ENCODE assay signal across 19 cellular contexts in the genomic region with DNA sequence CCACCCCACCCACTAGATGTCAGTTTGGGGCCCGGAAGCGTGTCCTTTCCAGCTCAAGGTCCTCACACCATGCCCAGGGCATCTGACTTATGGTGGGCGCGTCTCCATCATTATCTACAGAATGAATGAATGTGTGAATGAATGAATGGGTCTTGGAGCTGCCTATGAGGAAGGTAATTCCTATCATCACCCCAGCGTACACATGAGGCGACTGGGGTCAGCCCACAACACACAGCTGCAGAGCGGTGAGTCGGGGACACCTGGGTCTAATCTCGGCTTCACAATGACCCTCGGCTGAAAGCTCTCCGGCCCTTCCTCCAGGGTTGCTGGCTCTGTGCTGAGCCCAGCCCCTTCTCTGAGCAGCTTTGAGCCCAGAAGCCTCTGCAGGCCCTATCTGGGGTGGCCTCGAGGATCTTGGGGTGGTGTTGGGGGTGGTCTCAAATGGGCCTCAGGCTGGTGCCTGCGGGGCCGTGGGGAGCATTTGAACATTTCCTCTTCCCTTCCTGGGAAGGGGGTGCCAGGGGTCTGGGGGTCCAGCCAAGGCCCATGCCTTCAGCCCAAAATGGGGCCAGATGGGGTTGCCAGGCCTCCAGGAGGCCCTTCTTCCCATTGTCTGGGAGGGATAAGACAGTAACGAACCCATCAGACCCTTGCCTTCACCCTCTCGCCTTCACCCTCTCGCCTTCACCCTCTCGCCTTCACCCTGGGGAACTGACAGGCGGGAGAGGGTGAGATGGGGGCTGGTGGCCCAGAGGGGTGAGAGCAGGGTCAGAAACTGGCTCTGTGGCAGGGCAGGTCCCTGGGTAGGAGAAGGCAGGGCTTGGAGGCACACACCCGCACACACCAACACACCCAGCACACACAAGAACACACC.
DNase-seq lines count a peak whose midpoint lies in the region; ATAC-seq and TF ChIP-seq lines count a peak whose summit lies in the region.
"Had no signal": no experiment of that assay in that cellular context is flagged by ENCODE, and none has a peak within 500 bp of the region (broad histone marks: within the 10 kb centered on the region; RNA-seq: fewer than 3 reads in every experiment).

No MANE protein-coding gene starts in this region.

- no peaks in the 10 kb centered on the region for H3K9me3 ChIP-seq in BLaER1 treated with 17β-estradiol and CSF1 and Interleukin-3, amounts not matched to agents 10 nM and 100 nM (replicated peaks in 1 of 11)
- H3K9me3 ChIP-seq in colonic mucosa (no peaks in the 10 kb centered on the region), mucosa of rectum (ENCODE audit: control insufficient read depth in 2 of 2, low read length in 2 of 2) (no peaks in the 10 kb centered on the region)
- H3K9me3 ChIP-seq: gastrocnemius medialis, left lung had no signal

- no peak for TF ChIP-seq CTCF in HFFc6 (IDR thresholded peaks at IDR 0.05)
- TF ChIP-seq CTCF in colonic mucosa (IDR thresholded peaks at IDR 0.05): no peak

- H3K27ac Mint-ChIP-seq in HFFc6: peak overlapping the region; percentile 42; the same call in 1 of the 2 replicates
- H3K27ac Mint-ChIP-seq: activated CD4-positive, alpha-beta T cell treated with anti-CD3 and anti-CD28 coated beads, Interleukin-2, amount 10 ng/mL, durations not matched to agents 24 days and 14 days; activated naive CD8-positive, alpha-beta T cell; brain; dendritic cell treated with granulocyte-macrophage colony-stimulating factor and Interleukin-4, amounts not matched to agents 40 ng/mL and 50 ng/mL, for 4 days had no signal

- H3K9me3 Mint-ChIP-seq in HFFc6: no peaks in the 10 kb centered on the region
- H3K9me3 Mint-ChIP-seq: activated CD4-positive, alpha-beta T cell treated with anti-CD3 and anti-CD28 coated beads, Interleukin-2, amount 10 ng/mL, durations not matched to agents 24 days and 14 days; dendritic cell treated with granulocyte-macrophage colony-stimulating factor and Interleukin-4, amounts not matched to agents 40 ng/mL and 50 ng/mL, for 4 days had no signal

- H3K4me2 ChIP-seq in BLaER1 treated with 17β-estradiol and CSF1 and Interleukin-3, amounts not matched to agents 10 nM and 100 nM: peak overlapping the region in 6 of 11 experiments; percentile 75 to 85 (median 82); a peak in 6 of 22 replicates

- ATAC-seq in HG02870 (IDR thresholded peaks at IDR 0.05; ENCODE audit: unreplicated experiment) (no peak), GM21360 (IDR thresholded peaks at IDR 0.05; ENCODE audit: unreplicated experiment) (no peak)
- ATAC-seq: gastrocnemius medialis, GM12878, left lung had no signal

- peak overlapping the region in 1 of 11 experiments; percentile 5; a peak in 1 of 22 replicates for H3K27ac ChIP-seq in BLaER1 treated with 17β-estradiol and CSF1 and Interleukin-3, amounts not matched to agents 10 nM and 100 nM
- H3K27ac ChIP-seq in colonic mucosa (no peak overlapping the region), mucosa of rectum (ENCODE audit: low read depth in 2 of 2, low read length in 2 of 2) (peak overlapping the region; percentile 38 to 39)
- H3K27ac ChIP-seq: gastrocnemius medialis, left lung, parathyroid adenoma had no signal

- peaks cover 28 to 51% (median 36%) of the 10 kb centered on the region in 10 experiments for H3K4me1 ChIP-seq in BLaER1 treated with 17β-estradiol and CSF1 and Interleukin-3, amounts not matched to agents 10 nM and 100 nM
- H3K4me1 ChIP-seq in colonic mucosa (peaks cover 20% of the 10 kb centered on the region), mucosa of rectum (ENCODE audit: control insufficient read depth in 2 of 2, insufficient read depth in 2 of 2, low read length in 2 of 2) (peaks cover 30 to 37% of the 10 kb centered on the region in 2 donors)
- H3K4me1 ChIP-seq: gastrocnemius medialis, parathyroid adenoma had no signal

- H3K4me3 ChIP-seq in BLaER1 treated with 17β-estradiol and CSF1 and Interleukin-3, amounts not matched to agents 10 nM and 100 nM: no peak overlapping the region
- no peak overlapping the region for H3K4me3 ChIP-seq in colonic mucosa
- peak overlapping the region in 1 of 2 donors; percentile 1 for H3K4me3 ChIP-seq in mucosa of rectum (ENCODE audit: low read length in 2 of 2)
- H3K4me3 ChIP-seq: gastrocnemius medialis, GM12878, left lung had no signal

- H3K4me3 Mint-ChIP-seq in HFFc6: no peak overlapping the region
- H3K4me3 Mint-ChIP-seq: activated CD4-positive, alpha-beta T cell treated with anti-CD3 and anti-CD28 coated beads, Interleukin-2, amount 10 ng/mL, durations not matched to agents 24 days and 14 days; activated naive CD8-positive, alpha-beta T cell; brain; dendritic cell treated with granulocyte-macrophage colony-stimulating factor and Interleukin-4, amounts not matched to agents 40 ng/mL and 50 ng/mL, for 4 days had no signal

- peaks cover 22% of the 10 kb centered on the region for H3K36me3 Mint-ChIP-seq in HFFc6 (ENCODE audit: low read depth)
- H3K36me3 Mint-ChIP-seq: activated naive CD8-positive, alpha-beta T cell; brain had no signal

- peaks cover 9% of the 10 kb centered on the region for H3K27me3 Mint-ChIP-seq in HFFc6 (ENCODE audit: insufficient read depth)
- H3K27me3 Mint-ChIP-seq: activated CD4-positive, alpha-beta T cell treated with anti-CD3 and anti-CD28 coated beads, Interleukin-2, amount 10 ng/mL, durations not matched to agents 24 days and 14 days; brain had no signal

- H3K27me3 ChIP-seq in BLaER1 treated with 17β-estradiol and CSF1 and Interleukin-3, amounts not matched to agents 10 nM and 100 nM: no peaks in the 10 kb centered on the region
- H3K27me3 ChIP-seq in colonic mucosa (no peaks in the 10 kb centered on the region), mucosa of rectum (ENCODE audit: control insufficient read depth in 2 of 2, insufficient read depth in 2 of 2, low read length in 2 of 2) (no peaks in the 10 kb centered on the region)
- H3K27me3 ChIP-seq: left lung had no signal

- H3K9ac ChIP-seq in BLaER1 treated with 17β-estradiol and CSF1 and Interleukin-3, amounts not matched to agents 10 nM and 100 nM: no peak overlapping the region
- H3K9ac ChIP-seq in colonic mucosa (ENCODE audit: low read depth in 2 of 2, low read length in 2 of 2) (peak overlapping the region; percentile 20 to 63), mucosa of rectum (ENCODE audit: low read depth in 1 of 2, low read length in 2 of 2) (peak overlapping the region; percentile 26 to 40)
- H3K9ac ChIP-seq: parathyroid adenoma had no signal

- H3K4me1 Mint-ChIP-seq in HFFc6 (ENCODE audit: low read depth): no peaks in the 10 kb centered on the region
- H3K4me1 Mint-ChIP-seq: activated CD4-positive, alpha-beta T cell treated with anti-CD3 and anti-CD28 coated beads, Interleukin-2, amount 10 ng/mL, durations not matched to agents 24 days and 14 days had no signal

- H4K20me1 ChIP-seq in BLaER1 treated with 17β-estradiol and CSF1 and Interleukin-3, amounts not matched to agents 10 nM and 100 nM: no peaks in the 10 kb centered on the region

- intact Hi-C loops in colonic mucosa (cut with DNase I): no loop called here

- no peak for DNase-seq in HFFc6
- DNase-seq in colonic mucosa: peak; percentile 61
- DNase-seq in NCI-H187 (lab: John Stamatoyannopoulos, UW): no peak
- DNase-seq: activated CD4-positive, alpha-beta T cell treated with anti-CD3 and anti-CD28 coated beads, Interleukin-2, amount 10 ng/mL, durations not matched to agents 24 days and 14 days; activated CD8-positive, alpha-beta memory T cell treated with anti-CD3 and anti-CD28 coated beads, Interleukin-2, amount 50 U/mL, for 48 hours; gastrocnemius medialis; NCI-H146; NCI-H82; stimulated activated CD4-positive, alpha-beta T cell treated with anti-CD3 and anti-CD28 coated beads, Interleukin-4, amount 100 ng/mL, for 4 hours had no signal

- no peaks in the 10 kb centered on the region for H3K36me3 ChIP-seq in BLaER1 treated with 17β-estradiol and CSF1 and Interleukin-3, amounts not matched to agents 10 nM and 100 nM
- H3K36me3 ChIP-seq in colonic mucosa (no peaks in the 10 kb centered on the region), mucosa of rectum (ENCODE audit: control insufficient read depth in 2 of 2, insufficient read depth in 2 of 2, low read length in 2 of 2) (no peaks in the 10 kb centered on the region)
- H3K36me3 ChIP-seq: gastrocnemius medialis, left lung had no signal

Comparison
In these comparisons a context has a peak if more than half of its experiments do, and no peak if none do; other contexts are left out.
1. H3K9ac ChIP-seq: peak in colonic mucosa (2 of 2) and mucosa of rectum (2 of 2); none in BLaER1 treated with 17β-estradiol and CSF1 and Interleukin-3, amounts not matched to agents 10 nM and 100 nM (0 of 11).